In genomic region chr6:75267461-75267860, GRCh38 we compare ENCODE assay signal across 10 cellular contexts. TPM values are rescaled to one million over a fixed set of nuclear protein-coding genes. Genes with fewer than 3 reads are reported as not detected.
DNase-seq lines count a peak whose midpoint lies in the region; FAIRE-seq and TF ChIP-seq lines count a peak whose summit lies in the region.
"Had no signal": no experiment of that assay in that cellular context is flagged by ENCODE, and none has a peak within 500 bp of the region (broad histone marks: within the 10 kb centered on the region; RNA-seq: fewer than 3 reads in every experiment).

No MANE protein-coding gene starts in this region.

- intact Hi-C loops in breast epithelium (cut with DNase I; ENCODE audit: low total_unique reads): no loop called here
- intact Hi-C loops in thyroid gland (cut with DNase I): loop anchor here (10.0 kb wide), 1 partner anchor 257 kb away; no protein-coding TSS in a partner anchor

- no peak for FAIRE-seq in keratinocyte (lab: Jason Lieb, UNC)

- H3K4me1 ChIP-seq in breast epithelium: no peaks in the 10 kb centered on the region
- H3K4me1 ChIP-seq in keratinocyte (ENCODE audit: control insufficient read depth, extremely low read depth, insufficient read depth, low read length): peaks cover 10% of the 10 kb centered on the region
- peaks cover 15 to 26% of the 10 kb centered on the region in 2 donors for H3K4me1 ChIP-seq in thyroid gland

- DNase-seq in activated naive CD4-positive, alpha-beta T cell treated with Interleukin-2 at 50 U/mL for 16 hours: no peak
- DNase-seq in breast epithelium (ENCODE audit: low spot score in 2 of 2): no peak
- DNase-seq in keratinocyte (ENCODE audit: low read depth, low spot score): no peak
- DNase-seq in thyroid gland: no peak
- no peak for DNase-seq in substantia nigra (lab: John Stamatoyannopoulos, UW)
- DNase-seq in stimulated activated CD4-positive, alpha-beta T cell treated with anti-CD3 and anti-CD28 coated beads, Interleukin-2, amount 100 ng/mL, for 24 hours: no peak
- DNase-seq in HuH-7 (ENCODE audit: low spot score): no peak
- DNase-seq: glutamatergic neuron, lower lobe of right lung had no signal

- dilution Hi-C loops in keratinocyte (cut with MboI; ENCODE audit: extremely low pct_ligation_motif_present, low sequenced_read_pairs): no loop called here

- H3K79me2 ChIP-seq in keratinocyte (ENCODE audit: control insufficient read depth, insufficient read depth, low read length): peaks cover 46% of the 10 kb centered on the region

- H3K36me3 Mint-ChIP-seq in activated naive CD4-positive, alpha-beta T cell treated with anti-CD3 and anti-CD28 coated beads, Interleukin-2, amount 50 U/mL, for 24 hours: peaks cover 11% of the 10 kb centered on the region

- H3K4me3 Mint-ChIP-seq in activated naive CD4-positive, alpha-beta T cell treated with anti-CD3 and anti-CD28 coated beads, Interleukin-2, amount 50 U/mL, for 24 hours: no peak overlapping the region

- H3K4me2 ChIP-seq in keratinocyte (ENCODE audit: control insufficient read depth, extremely low read depth, insufficient read depth, low read depth, low read length): no peak overlapping the region

- WGBS in thyroid gland, 2 donors: 61 to 72% methylated on average over 4 of the region's 4 CpGs

- H3K27ac Mint-ChIP-seq in activated naive CD4-positive, alpha-beta T cell treated with anti-CD3 and anti-CD28 coated beads, Interleukin-2, amount 50 U/mL, for 24 hours: peak overlapping the region; percentile 23

- TF ChIP-seq CTCF in breast epithelium (IDR thresholded peaks at IDR 0.05) (no peak), keratinocyte (optimal IDR thresholded peaks at IDR 0.05 in 1 of 3, IDR thresholded peaks at IDR 0.05 in 1 of 3, conservative IDR thresholded peaks at IDR 0.05 in 1 of 3; ENCODE audit: extremely low read depth in 1 of 3, insufficient read depth in 2 of 3, low read length in 3 of 3) (no peak), thyroid gland (IDR thresholded peaks at IDR 0.05) (no peak)

- H3K9me3 ChIP-seq in breast epithelium (no peaks in the 10 kb centered on the region), keratinocyte (ENCODE audit: control insufficient read depth, low read depth, low read length) (peaks cover 1% of the 10 kb centered on the region), thyroid gland (no peaks in the 10 kb centered on the region)
- H3K9me3 ChIP-seq: lower lobe of right lung had no signal

- peak overlapping the region; percentile 15 to 43 for H3K27ac ChIP-seq in breast epithelium
- peak overlapping the region; percentile 54 for H3K27ac ChIP-seq in keratinocyte (ENCODE audit: control insufficient read depth, insufficient read depth, low read length)
- peak overlapping the region in 2 of 3 donors; percentile 10 to 24 for H3K27ac ChIP-seq in thyroid gland
- H3K27ac ChIP-seq in substantia nigra (ENCODE audit: low read depth, low read length, poor library complexity, severe bottlenecking): no peak overlapping the region
- H3K27ac ChIP-seq: lower lobe of right lung had no signal

- H3K27me3 ChIP-seq in breast epithelium (no peaks in the 10 kb centered on the region), keratinocyte (ENCODE audit: control insufficient read depth, extremely low read depth, insufficient read depth, low read length) (no peaks in the 10 kb centered on the region), thyroid gland (no peaks in the 10 kb centered on the region)

- TF ChIP-seq POLR2A in breast epithelium (IDR thresholded peaks at IDR 0.05): no peak
- no peak for TF ChIP-seq POLR2A in thyroid gland (IDR thresholded peaks at IDR 0.05)

- no peaks in the 10 kb centered on the region for H3K9me3 Mint-ChIP-seq in activated naive CD4-positive, alpha-beta T cell treated with anti-CD3 and anti-CD28 coated beads, Interleukin-2, amount 50 U/mL, for 24 hours

- H3K4me3 ChIP-seq in breast epithelium (no peak overlapping the region), keratinocyte (ENCODE audit: control insufficient read depth in 2 of 3, extremely low read depth in 1 of 3, insufficient read depth in 2 of 3, low read depth in 1 of 3, low read length in 3 of 3) (no peak overlapping the region), thyroid gland (replicated peaks in 1 of 3) (no peak overlapping the region)
- H3K4me3 ChIP-seq: lower lobe of right lung had no signal

- H4K20me1 ChIP-seq in keratinocyte (ENCODE audit: control insufficient read depth, extremely low read depth, insufficient read depth, low read length): no peaks in the 10 kb centered on the region

- H3K9me1 ChIP-seq in keratinocyte (ENCODE audit: control insufficient read depth, extremely low read depth, insufficient read depth, low read length): no peaks in the 10 kb centered on the region

- H2AFZ ChIP-seq in keratinocyte (ENCODE audit: control insufficient read depth, low read length): no peak overlapping the region

- no peak overlapping the region for H3K9ac ChIP-seq in keratinocyte (ENCODE audit: control insufficient read depth, extremely low read depth, insufficient read depth, low read length)

- H3K27me3 Mint-ChIP-seq in activated naive CD4-positive, alpha-beta T cell treated with anti-CD3 and anti-CD28 coated beads, Interleukin-2, amount 50 U/mL, for 24 hours: no peaks in the 10 kb centered on the region

- H3K4me1 Mint-ChIP-seq in activated naive CD4-positive, alpha-beta T cell treated with anti-CD3 and anti-CD28 coated beads, Interleukin-2, amount 50 U/mL, for 24 hours: peaks cover 52% of the 10 kb centered on the region

- no peaks in the 10 kb centered on the region for H3K36me3 ChIP-seq in breast epithelium
- H3K36me3 ChIP-seq in keratinocyte (ENCODE audit: control insufficient read depth in 2 of 2, extremely low read depth in 1 of 2, insufficient read depth in 2 of 2, low read length in 2 of 2): peaks cover 0 to 4% of the 10 kb centered on the region in 2 experiments
- H3K36me3 ChIP-seq in thyroid gland: peaks cover 0 to 5% of the 10 kb centered on the region in 2 donors

RNA-seq across cellular contexts. Expression of gene TMEM30A, which starts 17.1 kb away (rescaled TPM):
- total RNA-seq in breast epithelium (10 to 100 TPM; 79.6 to 84.2 (median 79.7) TPM), thyroid gland (100 to 1,000 TPM in 2 of 4 donors, 10 to 100 TPM in 2; 82.0 to 142 (median 103) TPM)
- polyA plus RNA-seq in keratinocyte: 22.0 to 50.2 TPM (median 25.2 TPM) in 3 replicates
- polyA plus RNA-seq in keratinocyte (2011; ENCODE audit: low read depth): 25.3 TPM
- 10.1 and 17.1 TPM in 2 replicates for polyA plus RNA-seq in keratinocyte (2011; cell fraction: cytosol; rRNA removed)
- 38.8 and 54.7 TPM in 2 replicates for polyA plus RNA-seq in keratinocyte (2011; cell fraction: nucleus; rRNA removed)
- 52.2 and 52.6 TPM in 2 replicates for polyA plus RNA-seq in keratinocyte (2012; ENCODE audit: low replicate concordance)
- polyA minus RNA-seq in keratinocyte: 11.6 to 71.3 TPM (median 32.7 TPM) in 3 replicates
- 15.9 TPM for polyA minus RNA-seq in keratinocyte (2011; cell fraction: cytosol; rRNA and poly(A)+ RNA removed)
- polyA minus RNA-seq in keratinocyte (2011; cell fraction: nucleus; rRNA and poly(A)+ RNA removed): 30.0 and 98.0 TPM in 2 replicates

RNA-seq across cellular contexts. Expression of gene COX7A2, which starts 23.9 kb away (rescaled TPM):
- total RNA-seq in breast epithelium (100 to 1,000 TPM; 171 to 206 (median 204) TPM), thyroid gland (100 to 1,000 TPM; 136 to 578 (median 341) TPM)
- polyA plus RNA-seq in keratinocyte: 160 to 489 TPM (median 474 TPM) in 3 replicates
- 441 TPM for polyA plus RNA-seq in keratinocyte (2011; ENCODE audit: low read depth)
- 152 and 383 TPM in 2 replicates for polyA plus RNA-seq in keratinocyte (2011; cell fraction: cytosol; rRNA removed)
- polyA plus RNA-seq in keratinocyte (2011; cell fraction: nucleus; rRNA removed): 97.3 and 102 TPM in 2 replicates
- polyA plus RNA-seq in keratinocyte (2012; ENCODE audit: low replicate concordance): 399 and 440 TPM in 2 replicates
- 31.6 to 65.8 TPM (median 56.6 TPM) in 3 replicates for polyA minus RNA-seq in keratinocyte
- 76.7 TPM for polyA minus RNA-seq in keratinocyte (2011; cell fraction: cytosol; rRNA and poly(A)+ RNA removed)
- polyA minus RNA-seq in keratinocyte (2011; cell fraction: nucleus; rRNA and poly(A)+ RNA removed): 8.4 and 14.3 TPM in 2 replicates
